In genomic region chr11:47184711-47185304, GRCh38 we compare ENCODE assay signal across 9 cellular contexts. TPM values are rescaled to one million over a fixed set of nuclear protein-coding genes. Genes with fewer than 3 reads are reported as not detected.
DNase-seq lines count a peak whose midpoint lies in the region; ATAC-seq and TF ChIP-seq lines count a peak whose summit lies in the region.
"Had no signal": no experiment of that assay in that cellular context is flagged by ENCODE, and none has a peak within 500 bp of the region (broad histone marks: within the 10 kb centered on the region; RNA-seq: fewer than 3 reads in every experiment).

No MANE protein-coding gene starts in this region.

- no peak for ATAC-seq in activated CD8-positive, alpha-beta T cell treated with anti-CD3 and anti-CD28 coated beads, Interleukin-2, amount 10 ng/mL, durations not matched to agents 7 days and 5 days
- ATAC-seq in heart left ventricle (peak in 3 of 4 donors; percentile 0 to 3 (median 1)), HG03521 (IDR thresholded peaks at IDR 0.05; ENCODE audit: unreplicated experiment) (no peak)

- TF ChIP-seq CTCF in Caco-2 (IDR thresholded peaks at IDR 0.05; ENCODE audit: insufficient read depth in 1 of 2, low read depth in 1 of 2, low read length in 1 of 2, severe bottlenecking in 1 of 2, unreplicated experiment in 1 of 2), result no peak
- TF ChIP-seq CTCF in heart left ventricle (IDR thresholded peaks at IDR 0.05), result no peak

- H3K27me3 Mint-ChIP-seq in Caco-2 (ENCODE audit: insufficient read depth, unreplicated experiment), result no peaks in the 10 kb centered on the region
- peaks cover 33% of the 10 kb centered on the region for H3K27me3 Mint-ChIP-seq in activated CD8-positive, alpha-beta T cell treated with anti-CD3 and anti-CD28 coated beads, Interleukin-2, amount 10 ng/mL, durations not matched to agents 7 days and 5 days (ENCODE audit: low read depth)

- CTCF ChIA-PET in Caco-2 (lab: Charles Lee), result interaction anchor here (0.5 to 4.5 kb wide), 10 partner anchors 9 to 170 kb away, joined by 3 to 31 read pairs (median 4); partner anchors contain the start of genes ACP2, DDB2 and NR1H3
- CTCF ChIA-PET in activated CD8-positive, alpha-beta T cell treated with anti-CD3 and anti-CD28 coated beads, Interleukin-2, amount 10 ng/mL, durations not matched to agents 7 days and 5 days (lab: Charles Lee), result interaction anchor here (1.5 to 1.6 kb wide), 2 partner anchors 64 to 75 kb away, joined by 3 read pairs; partner anchors contain the start of gene ACP2

- H3K27me3 ChIP-seq in Caco-2 (replicated peaks; ENCODE audit: control insufficient read depth, insufficient read depth, low read length) (no peaks in the 10 kb centered on the region), heart left ventricle (peaks cover 0 to 43% (median 0%) of the 10 kb centered on the region in 9 donors)

- BruUV-seq in Caco-2 (replicated peaks; lab: Mats Ljungman, UMichigan), result no TSS peak

- H3K4me1 Mint-ChIP-seq in Caco-2 (ENCODE audit: low read depth, unreplicated experiment), result peaks cover 8% of the 10 kb centered on the region
- H3K4me1 Mint-ChIP-seq in activated CD8-positive, alpha-beta T cell treated with anti-CD3 and anti-CD28 coated beads, Interleukin-2, amount 10 ng/mL, durations not matched to agents 7 days and 5 days (ENCODE audit: low read depth), result peaks cover 12% of the 10 kb centered on the region

- peak overlapping the region; percentile 89 to 100 (median 96) for H3K27ac ChIP-seq in heart left ventricle

- no peaks in the 10 kb centered on the region for H3K9me3 ChIP-seq in Caco-2
- no peaks in the 10 kb centered on the region for H3K9me3 ChIP-seq in heart left ventricle

- intact Hi-C loops in Caco-2 (cut with micrococcal nuclease; ENCODE audit: unreplicated experiment) (loop anchor here (1.0 kb wide), 1 partner anchor 8 kb away; no protein-coding TSS in a partner anchor), heart left ventricle (cut with DNase I) (loop anchor here in 6 of 10 donors (2.0 to 5.0 kb wide), 5 partner anchors 30 to 172 kb away; partner anchors contain the start of genes DDB2 (in 1 of the 6) and MYBPC3 (in 1 of the 6)), posterior cingulate gyrus (cut with DNase I) (loop anchor here (2.0 kb wide), 1 partner anchor 170 kb away; no protein-coding TSS in a partner anchor)

- 25 to 35% (median 31%) methylated on average over 11 to 13 of the region's 13 CpGs for WGBS in heart left ventricle, 4 donors

- POLR2A ChIA-PET in Caco-2 (lab: Charles Lee), result interaction anchor here (0.5 to 1.9 kb wide), 7 partner anchors 9 to 73 kb away, joined by 3 to 46 read pairs (median 5); partner anchors contain the start of genes ACP2, DDB2 and NR1H3
- POLR2A ChIA-PET in activated CD8-positive, alpha-beta T cell treated with anti-CD3 and anti-CD28 coated beads, Interleukin-2, amount 10 ng/mL, durations not matched to agents 7 days and 5 days (lab: Charles Lee), result interaction anchor here (0.6 to 0.7 kb wide), 2 partner anchors 30 to 46 kb away, joined by 3 to 4 read pairs; partner anchors contain the start of gene DDB2

- no peaks in the 10 kb centered on the region for H3K9me3 Mint-ChIP-seq in Caco-2 (ENCODE audit: unreplicated experiment)
- no peaks in the 10 kb centered on the region for H3K9me3 Mint-ChIP-seq in activated CD8-positive, alpha-beta T cell treated with anti-CD3 and anti-CD28 coated beads, Interleukin-2, amount 10 ng/mL, durations not matched to agents 7 days and 5 days (ENCODE audit: insufficient read depth)

- H3K36me3 ChIP-seq in Caco-2 (ENCODE audit: control insufficient read depth, insufficient read depth, low read length), result peaks cover under 1% of the 10 kb centered on the region
- H3K36me3 ChIP-seq in heart left ventricle, result peaks cover 0 to 20% (median 6%) of the 10 kb centered on the region in 9 donors

- peaks cover 25% of the 10 kb centered on the region for H3K36me3 Mint-ChIP-seq in Caco-2 (ENCODE audit: insufficient read depth, unreplicated experiment)
- H3K36me3 Mint-ChIP-seq in activated CD8-positive, alpha-beta T cell treated with anti-CD3 and anti-CD28 coated beads, Interleukin-2, amount 10 ng/mL, durations not matched to agents 7 days and 5 days (ENCODE audit: low read depth), result no peaks in the 10 kb centered on the region

- TF ChIP-seq POLR2A in heart left ventricle (IDR thresholded peaks at IDR 0.05), result no peak

- peak overlapping the region; percentile 92 for H3K4me3 Mint-ChIP-seq in Caco-2 (ENCODE audit: unreplicated experiment)
- peak overlapping the region; percentile 28 for H3K4me3 Mint-ChIP-seq in activated CD8-positive, alpha-beta T cell treated with anti-CD3 and anti-CD28 coated beads, Interleukin-2, amount 10 ng/mL, durations not matched to agents 7 days and 5 days

- H3K4me3 ChIP-seq in Caco-2 (ENCODE audit: low read depth, low read length) (peak overlapping the region; percentile 74), heart left ventricle (peak overlapping the region; percentile 62 to 95 (median 82))

- DNase-seq in Caco-2 (no peak), heart left ventricle (peak in 2 of 5 donors; percentile 46 to 58), posterior cingulate gyrus (peak; percentile 75 to 98 (median 82)), SHP77 (lab: John Stamatoyannopoulos, UW) (no peak), NCI-H146 treated with DMSO at 0.1 percent for 48 hours (lab: John Stamatoyannopoulos, UW; ENCODE audit: unreplicated experiment) (no peak), NOMO-1 (lab: John Stamatoyannopoulos, UW; ENCODE audit: unreplicated experiment in 2 of 2) (no peak)
- DNase-seq in activated CD8-positive, alpha-beta T cell treated with anti-CD3 and anti-CD28 coated beads, Interleukin-2, amount 10 ng/mL, durations not matched to agents 7 days and 5 days, result no peak
- DNase-seq: NCI-H1436 treated with DMSO at 0.1 percent for 48 hours had no signal

- H3K4me1 ChIP-seq in Caco-2 (peaks cover 26% of the 10 kb centered on the region), heart left ventricle (peaks cover 0 to 90% (median 35%) of the 10 kb centered on the region in 12 donors)

- H3K27ac Mint-ChIP-seq in Caco-2 (ENCODE audit: unreplicated experiment), result no peak overlapping the region
- no peak overlapping the region for H3K27ac Mint-ChIP-seq in activated CD8-positive, alpha-beta T cell treated with anti-CD3 and anti-CD28 coated beads, Interleukin-2, amount 10 ng/mL, durations not matched to agents 7 days and 5 days

RNA-seq across cellular contexts. Expression of gene PACSIN3, which starts 1.4 kb away (rescaled TPM):
- total RNA-seq in Caco-2 (2022), result 72.8 and 76.7 TPM in 2 replicates
- total RNA-seq in activated CD8-positive, alpha-beta T cell treated with anti-CD3 and anti-CD28 coated beads, Interleukin-2, amount 10 ng/mL, durations not matched to agents 7 days and 5 days, result 1 to 10 TPM; 2.0 to 2.1 TPM
- total RNA-seq in heart left ventricle, result 100 to 1,000 TPM; 127 to 330 (median 211) TPM
- polyA plus RNA-seq in heart left ventricle, result 100 to 1,000 TPM; 123 to 282 TPM

RNA-seq across cellular contexts. Expression of gene ARFGAP2, which starts 8.1 kb away (rescaled TPM):
- total RNA-seq in Caco-2 (2022) (99.9 and 100.0 TPM in 2 replicates), heart left ventricle (10 to 100 TPM; 47.5 to 96.1 (median 61.3) TPM)
- total RNA-seq in activated CD8-positive, alpha-beta T cell treated with anti-CD3 and anti-CD28 coated beads, Interleukin-2, amount 10 ng/mL, durations not matched to agents 7 days and 5 days, result 100 to 1,000 TPM in 1 of 2 experiments, 10 to 100 TPM in 1; 89.6 to 102 TPM
- polyA plus RNA-seq in heart left ventricle, result 10 to 100 TPM; 49.7 to 79.1 TPM

RNA-seq across cellular contexts. Expression of gene DDB2, which starts 30.0 kb away (rescaled TPM):
- total RNA-seq in Caco-2 (2022), result 42.2 and 43.7 TPM in 2 replicates
- total RNA-seq in activated CD8-positive, alpha-beta T cell treated with anti-CD3 and anti-CD28 coated beads, Interleukin-2, amount 10 ng/mL, durations not matched to agents 7 days and 5 days, result 100 to 1,000 TPM; 164 to 171 TPM
- 10 to 100 TPM in 4 of 9 donors, 1 to 10 TPM in 5; 8.0 to 28.5 (median 9.7) TPM for total RNA-seq in heart left ventricle
- polyA plus RNA-seq in heart left ventricle, result 10 to 100 TPM in 1 of 2 donors, 1 to 10 TPM in 1; 8.1 to 11.7 TPM

Comparison
In these comparisons a context has a peak if more than half of its experiments do, and no peak if none do; other contexts are left out.
1. DNase-seq: peak in posterior cingulate gyrus (10 of 10); none in Caco-2 (0 of 2), activated CD8-positive, alpha-beta T cell treated with anti-CD3 and anti-CD28 coated beads, Interleukin-2, amount 10 ng/mL, durations not matched to agents 7 days and 5 days (single experiment), SHP77 (0 of 2), NCI-H146 treated with DMSO at 0.1 percent for 48 hours (single experiment) and NOMO-1 (0 of 2).
2. ATAC-seq: peak in heart left ventricle (3 of 4); none in activated CD8-positive, alpha-beta T cell treated with anti-CD3 and anti-CD28 coated beads, Interleukin-2, amount 10 ng/mL, durations not matched to agents 7 days and 5 days (single experiment) and HG03521 (single experiment).
3. RNA of gene PACSIN3, which starts 1.4 kb away (total RNA-seq): 127 to 330 TPM in heart left ventricle and 72.8 to 76.7 TPM in Caco-2; 2.0 to 2.1 TPM in activated CD8-positive, alpha-beta T cell treated with anti-CD3 and anti-CD28 coated beads, Interleukin-2, amount 10 ng/mL, durations not matched to agents 7 days and 5 days; every median in the first group is over 10 times any median in the second.